22 cellular contexts compared by ENCODE assay signal in the genomic region with DNA sequence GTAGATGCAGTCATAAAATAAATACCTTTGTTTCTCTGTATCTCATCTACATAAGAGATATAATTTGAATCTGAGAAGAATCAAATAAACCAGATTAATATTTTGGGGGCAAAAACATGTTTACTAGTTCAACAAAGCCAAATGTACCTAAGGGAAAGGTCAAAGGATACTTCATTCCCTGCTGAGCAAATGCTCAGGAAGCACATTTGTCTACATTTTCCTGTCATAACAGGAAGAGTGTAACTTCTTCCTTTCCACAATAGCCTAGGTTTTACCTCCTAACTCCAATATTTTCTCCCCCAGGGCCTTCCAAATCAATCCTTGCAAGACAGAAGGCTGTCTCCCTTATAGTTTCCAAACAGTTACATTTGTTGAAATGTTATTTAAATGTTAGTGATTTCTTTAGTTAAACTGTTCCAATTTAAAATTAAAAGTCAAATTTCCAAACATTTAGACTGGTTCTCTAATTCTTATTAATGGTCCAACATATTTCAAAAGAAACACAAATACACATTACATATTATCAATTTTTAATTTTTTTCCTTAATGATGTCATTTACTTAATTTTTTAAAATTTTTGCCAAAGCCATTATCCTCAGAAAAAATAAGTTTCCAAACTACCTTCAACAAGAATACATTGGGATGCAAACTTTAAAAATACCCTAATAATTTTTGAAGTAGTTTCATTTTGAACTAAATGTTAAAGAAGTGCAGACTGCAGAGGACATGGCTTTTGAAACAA.
DNase-seq lines count a peak whose midpoint lies in the region; ATAC-seq, FAIRE-seq and TF ChIP-seq lines count a peak whose summit lies in the region.
"Had no signal": no experiment of that assay in that cellular context is flagged by ENCODE, and none has a peak within 500 bp of the region (broad histone marks: within the 10 kb centered on the region; RNA-seq: fewer than 3 reads in every experiment).

No MANE protein-coding gene starts in this region.

- H3K4me1 ChIP-seq in DOHH2 (ENCODE audit: control insufficient read depth, low read length) = peaks cover 88% of the 10 kb centered on the region
- H3K4me1 ChIP-seq in endothelial cell of umbilical vein (ENCODE audit: control insufficient read depth, extremely low read depth, insufficient read depth, low read length) = peaks cover 25% of the 10 kb centered on the region
- H3K4me1 ChIP-seq in neuronal stem cell (ENCODE audit: control insufficient read depth in 2 of 2, insufficient read depth in 1 of 2, low read depth in 1 of 2, low read length in 2 of 2) = peaks cover 4 to 11% of the 10 kb centered on the region in 2 donors
- H3K4me1 ChIP-seq: suprapubic skin had no signal

- no peaks in the 10 kb centered on the region for H3K9me2 ChIP-seq in DOHH2 (replicated peaks; ENCODE audit: control insufficient read depth, low read length)

- peak; percentile 61 for DNase-seq in NCI-H69 (lab: John Stamatoyannopoulos, UW)
- peak; percentile 82 for DNase-seq in endothelial cell of umbilical vein (ENCODE audit: low read depth, low spot score)
- DNase-seq in neuronal stem cell (ENCODE audit: low spot score) = no peak
- DNase-seq in activated CD4-positive, alpha-beta T cell treated with anti-CD3 and anti-CD28 coated beads for 4 hours = no peak
- no peak for DNase-seq in foreskin fibroblast
- DNase-seq in NCI-H1105 (lab: John Stamatoyannopoulos, UW) = no peak
- DNase-seq: activated CD4-positive, alpha-beta memory T cell treated with anti-CD3 and anti-CD28 coated beads for 36 hours; activated naive CD4-positive, alpha-beta T cell treated with anti-CD3 and anti-CD28 coated beads, Interleukin-2, amount 50 U/mL, for 16 hours; activated T-cell treated with anti-CD3 and anti-CD28 coated beads, Interleukin-2, amount 50 U/mL, for 1 hour; COR-L47; erythroblast; head of caudate nucleus; mucosa of descending colon; NCI-H1092; NCI-H82; occipital lobe; stimulated activated CD4-positive, alpha-beta T cell treated with anti-CD3 and anti-CD28 coated beads, Interleukin-4, amount 100 ng/mL, for 24 hours had no signal

- POLR2A ChIA-PET in endothelial cell of umbilical vein (lab: Charles Lee) = no interaction called here

- peaks cover 18% of the 10 kb centered on the region for H4K20me1 ChIP-seq in DOHH2 (ENCODE audit: control insufficient read depth, insufficient read depth, low read depth, low read length)
- H4K20me1 ChIP-seq in endothelial cell of umbilical vein (replicated peaks; ENCODE audit: control insufficient read depth, extremely low read depth, insufficient read depth, low read length) = no peaks in the 10 kb centered on the region

- H3F3A ChIP-seq in DOHH2 (ENCODE audit: control insufficient read depth, insufficient read depth) = no peaks in the 10 kb centered on the region

- H3K9ac ChIP-seq in endothelial cell of umbilical vein (replicated peaks; ENCODE audit: extremely low read depth, insufficient read depth, low read length) (peak overlapping the region; percentile 22), neuronal stem cell (ENCODE audit: low read depth, low read length, poor library complexity) (no peak overlapping the region)

- no peak overlapping the region for H3K23ac ChIP-seq in neuronal stem cell (ENCODE audit: low read depth, low read length, poor library complexity)

- H4K8ac ChIP-seq in neuronal stem cell (ENCODE audit: low read depth, low read length) = no peak overlapping the region

- H3K4ac ChIP-seq in neuronal stem cell (ENCODE audit: low read length) = no peak overlapping the region

- no peak for TF ChIP-seq CTCF in DOHH2 (IDR thresholded peaks at IDR 0.05; ENCODE audit: low read depth, low read length, poor library complexity, severe bottlenecking)
- no peak for TF ChIP-seq CTCF in endothelial cell of umbilical vein (IDR thresholded peaks at IDR 0.05; ENCODE audit: extremely low read depth in 1 of 2, insufficient read depth in 1 of 2, low read depth in 1 of 2, low read length in 2 of 2)
- TF ChIP-seq CTCF in foreskin fibroblast (IDR thresholded peaks at IDR 0.05; ENCODE audit: low read depth, low read length) = no peak

- H2AK5ac ChIP-seq in neuronal stem cell (ENCODE audit: low read depth, low read length) = no peak overlapping the region

- peak overlapping the region; percentile 94 for H3K4me2 ChIP-seq in DOHH2 (ENCODE audit: low read length)
- H3K4me2 ChIP-seq in endothelial cell of umbilical vein (ENCODE audit: insufficient read depth, low read length) = peak overlapping the region; percentile 72
- H3K4me2 ChIP-seq in neuronal stem cell (ENCODE audit: insufficient read depth, low read length, poor library complexity, severe bottlenecking) = no peak overlapping the region

- peak; percentile 46 for FAIRE-seq in endothelial cell of umbilical vein (lab: Jason Lieb, UNC)
- FAIRE-seq: keratinocyte had no signal

- H3K4me3 ChIP-seq in DOHH2 (ENCODE audit: low read length) (peak overlapping the region; percentile 26; the same call in 1 of the 2 replicates), endothelial cell of umbilical vein (replicated peaks in 1 of 3; ENCODE audit: insufficient read depth in 1 of 3, low read depth in 1 of 3, low read length in 3 of 3) (no peak overlapping the region), neuronal stem cell (ENCODE audit: low read length in 2 of 2) (no peak overlapping the region), foreskin fibroblast (ENCODE audit: low read depth in 1 of 2, low read length in 2 of 2) (no peak overlapping the region)
- H3K4me3 ChIP-seq: coronary artery, mucosa of descending colon, suprapubic skin had no signal

- H3K18ac ChIP-seq in neuronal stem cell (ENCODE audit: low read length) = no peak overlapping the region

- H3K9me3 ChIP-seq in DOHH2 (ENCODE audit: control insufficient read depth, insufficient read depth, low read length) (no peaks in the 10 kb centered on the region), endothelial cell of umbilical vein (replicated peaks; ENCODE audit: control insufficient read depth, insufficient read depth, low read length) (no peaks in the 10 kb centered on the region), neuronal stem cell (replicated peaks in 1 of 2; ENCODE audit: control insufficient read depth in 2 of 2, insufficient read depth in 1 of 2, low read depth in 1 of 2, low read length in 2 of 2) (no peaks in the 10 kb centered on the region)
- H3K9me3 ChIP-seq: mucosa of descending colon, suprapubic skin had no signal

- dilution Hi-C loops in endothelial cell of umbilical vein (cut with MboI; ENCODE audit: extremely low pct_ligation_motif_present, low sequenced_read_pairs) = no loop called here

- H2BK12ac ChIP-seq in neuronal stem cell (ENCODE audit: low read length) = no peak overlapping the region

- no peak overlapping the region for H2BK15ac ChIP-seq in neuronal stem cell (ENCODE audit: low read length)

- H2BK5ac ChIP-seq in neuronal stem cell (ENCODE audit: low read length) = no peak overlapping the region

- H3K27ac ChIP-seq in DOHH2 (ENCODE audit: low read depth, low read length) (peak overlapping the region; percentile 19), endothelial cell of umbilical vein (ENCODE audit: insufficient read depth, low read depth, low read length) (peak overlapping the region; percentile 70), neuronal stem cell (replicated peaks; ENCODE audit: low read length) (no peak overlapping the region)
- H3K27ac ChIP-seq: suprapubic skin had no signal

- ATAC-seq in HG03095 (IDR thresholded peaks at IDR 0.05; ENCODE audit: unreplicated experiment) = no peak
- ATAC-seq: mucosa of descending colon had no signal

- peaks cover 94% of the 10 kb centered on the region for H3K36me3 ChIP-seq in DOHH2 (ENCODE audit: control insufficient read depth, low read length)
- no peaks in the 10 kb centered on the region for H3K36me3 ChIP-seq in endothelial cell of umbilical vein (ENCODE audit: control insufficient read depth in 2 of 2, extremely low read depth in 1 of 2, insufficient read depth in 2 of 2, low read length in 2 of 2)
- no peaks in the 10 kb centered on the region for H3K36me3 ChIP-seq in neuronal stem cell (replicated peaks in 1 of 2; ENCODE audit: control insufficient read depth in 2 of 2, insufficient read depth in 2 of 2, low read length in 2 of 2)
- H3K36me3 ChIP-seq: suprapubic skin had no signal

- H2AFZ ChIP-seq in endothelial cell of umbilical vein (ENCODE audit: low read depth, low read length) = no peak overlapping the region
- H2AFZ ChIP-seq in neuronal stem cell (ENCODE audit: low read length) = peak overlapping the region; percentile 28

- CTCF ChIA-PET in endothelial cell of umbilical vein (lab: Charles Lee) = no interaction called here

- intact Hi-C loops in endothelial cell of umbilical vein (cut with micrococcal nuclease) = loop anchor here (1.0 kb wide), 2 partner anchors 12 to 29 kb away; no protein-coding TSS in a partner anchor

- H4K91ac ChIP-seq in neuronal stem cell (ENCODE audit: low read depth, low read length, poor library complexity) = no peak overlapping the region

- TSS peak; percentile 91 for BruUV-seq in endothelial cell of umbilical vein (replicated peaks; lab: Mats Ljungman, UMichigan)

- no peak overlapping the region for H2BK120ac ChIP-seq in neuronal stem cell (ENCODE audit: low read depth, low read length)

- H3K27me3 ChIP-seq in DOHH2 (ENCODE audit: control insufficient read depth, low read length) = no peaks in the 10 kb centered on the region
- H3K27me3 ChIP-seq in endothelial cell of umbilical vein (ENCODE audit: control insufficient read depth in 2 of 2, insufficient read depth in 2 of 2, low read length in 2 of 2) = no peaks in the 10 kb centered on the region
- no peaks in the 10 kb centered on the region for H3K27me3 ChIP-seq in neuronal stem cell (ENCODE audit: control insufficient read depth in 3 of 3, insufficient read depth in 3 of 3, low read depth in 1 of 3, low read length in 3 of 3)
- H3K27me3 ChIP-seq: suprapubic skin had no signal

- H3K14ac ChIP-seq in neuronal stem cell (ENCODE audit: low read length) = no peak overlapping the region

- TF ChIP-seq POLR2A in endothelial cell of umbilical vein (IDR thresholded peaks at IDR 0.05; ENCODE audit: low read depth, low read length) = no peak

- no peaks in the 10 kb centered on the region for H3K79me1 ChIP-seq in neuronal stem cell (ENCODE audit: low read depth, low read length)

- H3K9me1 ChIP-seq in endothelial cell of umbilical vein (replicated peaks; ENCODE audit: control insufficient read depth, extremely low read depth, insufficient read depth, low read length) = no peaks in the 10 kb centered on the region

- H3K79me2 ChIP-seq in DOHH2 (ENCODE audit: control insufficient read depth, low read length) (peaks cover 100% of the 10 kb centered on the region), endothelial cell of umbilical vein (ENCODE audit: control insufficient read depth, insufficient read depth, low read length) (no peaks in the 10 kb centered on the region)

TF ChIP-seq in endothelial cell of umbilical vein, 7 proteins besides CTCF, POLR2A, EP300 and RAD21 (continues in another document):
- no peak for TF ChIP-seq MYC (IDR thresholded peaks at IDR 0.05; ENCODE audit: low read depth, low read length)
- no peak for TF ChIP-seq FOS (IDR thresholded peaks at IDR 0.05; ENCODE audit: borderline replicate concordance, insufficient read depth, low read length)
- TF ChIP-seq EZH2 (IDR thresholded peaks at IDR 0.05; ENCODE audit: borderline replicate concordance, low read depth, low read length, severe bottlenecking) = no peak
- TF ChIP-seq GATA2 (IDR thresholded peaks at IDR 0.05; ENCODE audit: insufficient read depth, insufficient read length, low read depth, low read length) = no peak

Comparison
In these comparisons a context has a peak if more than half of its experiments do, and no peak if none do; other contexts are left out.
1. DNase-seq: peak in NCI-H69 (single experiment) and endothelial cell of umbilical vein (single experiment); none in neuronal stem cell (single experiment), activated CD4-positive, alpha-beta T cell treated with anti-CD3 and anti-CD28 coated beads for 4 hours (0 of 2), foreskin fibroblast (0 of 2) and NCI-H1105 (single experiment).